Comparison of ENCODE assay signal across 8 cellular contexts in the genomic region with DNA sequence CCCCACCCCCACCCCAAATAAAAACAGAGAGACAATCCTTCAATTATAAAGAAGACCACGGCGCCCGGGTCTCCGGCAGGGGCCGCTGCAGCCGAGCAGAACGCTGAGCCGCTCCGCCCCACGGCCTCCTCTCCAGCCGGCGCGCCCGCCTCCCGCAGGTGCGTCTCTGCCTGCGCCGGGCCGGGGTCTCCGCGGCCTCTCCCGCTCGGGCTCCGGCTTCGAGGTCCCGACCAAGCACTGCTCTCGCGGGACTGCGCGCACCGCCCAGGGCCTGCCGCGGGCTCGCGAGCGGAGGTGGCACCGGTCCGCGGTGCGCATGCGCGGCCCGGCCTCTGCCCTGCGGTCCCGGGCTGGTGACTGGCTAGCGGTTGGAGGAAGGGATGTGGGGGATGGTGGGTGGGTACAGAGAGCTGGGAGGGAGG. TPM values are rescaled to one million over a fixed set of nuclear protein-coding genes. Genes with fewer than 3 reads are reported as not detected.
DNase-seq lines count a peak whose midpoint lies in the region; ATAC-seq and TF ChIP-seq lines count a peak whose summit lies in the region.

No MANE protein-coding gene starts in this region.

- H3K4me3 ChIP-seq in MG63, result peak overlapping the region; percentile 74
- peak overlapping the region; percentile 68 to 74 for H3K4me3 ChIP-seq in gastroesophageal sphincter
- H3K4me3 ChIP-seq in suprapubic skin, result peak overlapping the region; percentile 74

- TF ChIP-seq EP300 in gastroesophageal sphincter (IDR thresholded peaks at IDR 0.05), result no peak
- TF ChIP-seq EP300 in suprapubic skin (IDR thresholded peaks at IDR 0.05), result no peak

- H3K27ac ChIP-seq in gastroesophageal sphincter (peak overlapping the region; percentile 84 to 98 (median 94)), suprapubic skin (peak overlapping the region; percentile 90)

- H3K9me3 ChIP-seq in MG63, result peaks cover 9% of the 10 kb centered on the region; the same call in 1 of the 2 replicates
- H3K9me3 ChIP-seq in gastroesophageal sphincter, result no peaks in the 10 kb centered on the region
- no peaks in the 10 kb centered on the region for H3K9me3 ChIP-seq in suprapubic skin

- H3K36me3 ChIP-seq in MG63 (peaks cover 6% of the 10 kb centered on the region; the same call in 1 of the 2 replicates), gastroesophageal sphincter (no peaks in the 10 kb centered on the region), suprapubic skin (no peaks in the 10 kb centered on the region)

- H3K27me3 ChIP-seq in MG63 (peaks cover 4% of the 10 kb centered on the region; the same call in 1 of the 2 replicates), gastroesophageal sphincter (no peaks in the 10 kb centered on the region), suprapubic skin (no peaks in the 10 kb centered on the region)

- TF ChIP-seq POLR2A in gastroesophageal sphincter (IDR thresholded peaks at IDR 0.05), result peak; percentile 75 to 76
- no peak for TF ChIP-seq POLR2A in suprapubic skin (IDR thresholded peaks at IDR 0.05)

- no CpG with 5 or more reads among the region's 46 CpGs for WGBS in gastroesophageal sphincter (ENCODE audit: low coverage in 1 of 2), 2 donors
- 0% methylated on average over 2 of the region's 46 CpGs for WGBS in suprapubic skin

- ATAC-seq in gastroesophageal sphincter, result peak; percentile 93

- H3K4me1 ChIP-seq in gastroesophageal sphincter (peaks cover 0 to 18% (median 0%) of the 10 kb centered on the region in 3 donors), suprapubic skin (peaks cover 12% of the 10 kb centered on the region)

- TF ChIP-seq CTCF in gastroesophageal sphincter (IDR thresholded peaks at IDR 0.05) (peak; percentile 23 to 77 (median 58)), suprapubic skin (IDR thresholded peaks at IDR 0.05) (peak in 1 of 2 donors; percentile 64)

- DNase-seq in GM04503 (ENCODE audit: low read depth) (peak; percentile 39), HCEC 1CT (peak; percentile 91), MG63 (peak; percentile 98), SHP77 treated with DMSO at 0.1 percent for 48 hours (lab: John Stamatoyannopoulos, UW) (peak; percentile 83), nucleus accumbens (lab: John Stamatoyannopoulos, UW) (peak in 55 of 56 donors; percentile 17 to 93 (median 85)), suprapubic skin (ENCODE audit: low spot score in 2 of 2) (peak; percentile 92 to 93)
- peak; percentile 90 for DNase-seq in activated naive CD4-positive, alpha-beta T cell treated with Interleukin-2 at 50 U/mL for 16 hours

RNA-seq across cellular contexts. Expression of gene SIRT5, which starts 0.2 kb away (rescaled TPM):
- 18.1 and 34.3 TPM in 2 replicates for total RNA-seq in MG63 (2014; rRNA removed; shearing (Covaris generic); ENCODE audit: low replicate concordance)
- total RNA-seq in gastroesophageal sphincter (10 to 100 TPM in 2 of 4 donors, 1 to 10 TPM in 2; 7.5 to 13.1 (median 10.0) TPM), suprapubic skin (10 to 100 TPM in 2 of 4 donors, 1 to 10 TPM in 2; 5.7 to 17.8 (median 8.7) TPM)

RNA-seq across cellular contexts. Expression of gene NOL7, which starts 41.0 kb away (rescaled TPM):
- total RNA-seq in MG63 (2014; rRNA removed; shearing (Covaris generic); ENCODE audit: low replicate concordance), result 222 and 307 TPM in 2 replicates
- total RNA-seq in gastroesophageal sphincter (100 to 1,000 TPM in 2 of 4 donors, 10 to 100 TPM in 2; 92.4 to 120 (median 98.5) TPM), suprapubic skin (10 to 100 TPM; 38.6 to 48.0 (median 42.0) TPM)

Comparison
In these comparisons a context has a peak if more than half of its experiments do, and no peak if none do; other contexts are left out.
1. Peak in every context shown above with its lines: DNase-seq, ATAC-seq, H3K4me3 ChIP-seq and H3K27ac ChIP-seq.
2. DNase-seq: peak in every context shown above with its lines; median percentile 98 in MG63; 92 in suprapubic skin; 91 in HCEC 1CT; 90 in activated naive CD4-positive, alpha-beta T cell treated with Interleukin-2 at 50 U/mL for 16 hours; 85 in nucleus accumbens; 83 in SHP77 treated with DMSO at 0.1 percent for 48 hours; 39 in GM04503.
3. POLR2A ChIP-seq: peak in gastroesophageal sphincter (2 of 2); none in suprapubic skin (0 of 2).